In genomic region chr16:63804126-63804525, GRCh38 we compare ENCODE assay signal across 13 cellular contexts.
"Had no signal": no experiment of that assay in that cellular context is flagged by ENCODE, and none has a peak within 500 bp of the region (broad histone marks: within the 10 kb centered on the region; RNA-seq: fewer than 3 reads in every experiment).

No MANE protein-coding gene starts in this region.

- ATAC-seq: effector memory CD8-positive, alpha-beta T cell; esophagus mucosa; foreskin keratinocyte; gastrocnemius medialis; gastroesophageal sphincter; heart left ventricle; heart right ventricle had no signal

- H3K4me3 ChIP-seq: colonic mucosa, coronary artery, dorsolateral prefrontal cortex, esophagus muscularis mucosa, esophagus squamous epithelium, gastrocnemius medialis, gastroesophageal sphincter, heart left ventricle, heart right ventricle had no signal

- H3K36me3 ChIP-seq: colonic mucosa, esophagus muscularis mucosa, esophagus squamous epithelium, gastrocnemius medialis, gastroesophageal sphincter, heart left ventricle, heart right ventricle had no signal

- H3K27ac ChIP-seq: colonic mucosa, coronary artery, dorsolateral prefrontal cortex, epithelial cell of prostate, esophagus muscularis mucosa, esophagus squamous epithelium, foreskin keratinocyte, gastrocnemius medialis, gastroesophageal sphincter, heart left ventricle, heart right ventricle had no signal

- H3K27me3 ChIP-seq: colonic mucosa, esophagus muscularis mucosa, esophagus squamous epithelium, foreskin keratinocyte, gastrocnemius medialis, gastroesophageal sphincter, heart left ventricle, heart right ventricle had no signal

- H3K9me3 ChIP-seq: colonic mucosa, esophagus muscularis mucosa, esophagus squamous epithelium, gastrocnemius medialis had no signal
